ENCODE assay signal across 19 cellular contexts in the genomic region with DNA sequence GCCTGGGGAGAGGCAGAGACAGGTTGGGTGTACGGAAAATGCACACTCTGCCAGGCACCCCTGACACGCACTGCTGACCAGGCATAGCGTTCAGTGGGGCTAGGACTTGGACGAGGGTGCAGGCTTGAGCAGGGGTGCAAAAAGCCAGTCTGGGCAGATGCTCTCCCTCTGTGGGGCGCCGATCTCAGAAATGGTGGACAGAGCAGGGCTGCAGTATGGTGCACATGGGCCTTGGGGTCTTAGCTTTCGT.
"Had no signal": no experiment of that assay in that cellular context is flagged by ENCODE, and none has a peak within 500 bp of the region (broad histone marks: within the 10 kb centered on the region; RNA-seq: fewer than 3 reads in every experiment).

No MANE protein-coding gene starts in this region.

- H3K27ac ChIP-seq: cardiac muscle cell, left lung, parathyroid adenoma, stomach, transverse colon, uterus had no signal

- H3K36me3 ChIP-seq: cardiac muscle cell, left lung, stomach, transverse colon, uterus had no signal

- H3K27ac Mint-ChIP-seq: activated naive CD8-positive, alpha-beta T cell treated with anti-CD3 and anti-CD28 coated beads, Interleukin-2, amount 10 ng/mL, durations not matched to agents 7 days and 5 days; naive thymus-derived CD4-positive, alpha-beta T cell; stimulated activated memory B cell treated with anti-CD40 and anti-IgM and Interleukin-4, amounts not matched to agents 10 μg/mL and 1 μg/mL and 100 μg/mL, for 72 hours; T-helper 2 cell treated with Interferon-gamma antibody and Interleukin-4, amounts not matched to agents 5 μg/mL and 100 μg/mL, for 36 hours; WTC11 had no signal

- H3K9me3 Mint-ChIP-seq: activated naive CD8-positive, alpha-beta T cell treated with anti-CD3 and anti-CD28 coated beads, Interleukin-2, amount 10 ng/mL, durations not matched to agents 7 days and 5 days; naive thymus-derived CD4-positive, alpha-beta T cell; T-helper 2 cell treated with Interferon-gamma antibody and Interleukin-4, amounts not matched to agents 5 μg/mL and 100 μg/mL, for 36 hours; WTC11 had no signal

- H3K4me3 ChIP-seq: cardiac muscle cell, left lung, transverse colon, uterus had no signal

- H3K79me2 ChIP-seq: parathyroid adenoma had no signal

- H3K9me3 ChIP-seq: left lung, stomach, transverse colon, uterus had no signal

- ATAC-seq: naive thymus-derived CD4-positive, alpha-beta T cell; sciatic nerve; stimulated activated memory B cell treated with anti-CD40 and anti-IgM and Interleukin-4, amounts not matched to agents 10 μg/mL and 1 μg/mL and 100 μg/mL, for 72 hours had no signal

- H3K36me3 Mint-ChIP-seq: activated naive CD8-positive, alpha-beta T cell treated with anti-CD3 and anti-CD28 coated beads, Interleukin-2, amount 10 ng/mL, durations not matched to agents 7 days and 5 days; naive thymus-derived CD4-positive, alpha-beta T cell; stimulated activated memory B cell treated with anti-CD40 and anti-IgM and Interleukin-4, amounts not matched to agents 10 μg/mL and 1 μg/mL and 100 μg/mL, for 72 hours; WTC11 had no signal

- H3K4me3 Mint-ChIP-seq: stimulated activated memory B cell treated with anti-CD40 and anti-IgM and Interleukin-4, amounts not matched to agents 10 μg/mL and 1 μg/mL and 100 μg/mL, for 72 hours; T-helper 2 cell treated with Interferon-gamma antibody and Interleukin-4, amounts not matched to agents 5 μg/mL and 100 μg/mL, for 36 hours had no signal

- H3K4me1 Mint-ChIP-seq: activated naive CD8-positive, alpha-beta T cell treated with anti-CD3 and anti-CD28 coated beads, Interleukin-2, amount 10 ng/mL, durations not matched to agents 7 days and 5 days had no signal

- DNase-seq: activated CD4-positive, alpha-beta T cell treated with anti-CD3 and anti-CD28 coated beads, Interleukin-2, amount 50 U/mL, for 48 hours; activated naive CD4-positive, alpha-beta T cell treated with Interleukin-2 at 50 U/mL for 16 hours; activated naive CD8-positive, alpha-beta T cell treated with anti-CD3 and anti-CD28 coated beads, Interleukin-2, amount 10 ng/mL, durations not matched to agents 7 days and 5 days; activated T-cell treated with anti-CD3 and anti-CD28 coated beads, Interleukin-2, amount 50 U/mL, for 48 hours; amniotic stem cell; foreskin fibroblast; naive thymus-derived CD4-positive, alpha-beta T cell; stimulated activated CD4-positive, alpha-beta T cell treated with anti-CD3 and anti-CD28 coated beads, Interleukin-15, amount 100 ng/mL, for 24 hours; stomach; transverse colon; uterus had no signal

- H3K4me2 ChIP-seq: smooth muscle cell had no signal

- H3K9ac ChIP-seq: parathyroid adenoma had no signal

- H3K4me1 ChIP-seq: parathyroid adenoma, uterus had no signal
